ENCODE assay signal across 19 cellular contexts in the genomic region with DNA sequence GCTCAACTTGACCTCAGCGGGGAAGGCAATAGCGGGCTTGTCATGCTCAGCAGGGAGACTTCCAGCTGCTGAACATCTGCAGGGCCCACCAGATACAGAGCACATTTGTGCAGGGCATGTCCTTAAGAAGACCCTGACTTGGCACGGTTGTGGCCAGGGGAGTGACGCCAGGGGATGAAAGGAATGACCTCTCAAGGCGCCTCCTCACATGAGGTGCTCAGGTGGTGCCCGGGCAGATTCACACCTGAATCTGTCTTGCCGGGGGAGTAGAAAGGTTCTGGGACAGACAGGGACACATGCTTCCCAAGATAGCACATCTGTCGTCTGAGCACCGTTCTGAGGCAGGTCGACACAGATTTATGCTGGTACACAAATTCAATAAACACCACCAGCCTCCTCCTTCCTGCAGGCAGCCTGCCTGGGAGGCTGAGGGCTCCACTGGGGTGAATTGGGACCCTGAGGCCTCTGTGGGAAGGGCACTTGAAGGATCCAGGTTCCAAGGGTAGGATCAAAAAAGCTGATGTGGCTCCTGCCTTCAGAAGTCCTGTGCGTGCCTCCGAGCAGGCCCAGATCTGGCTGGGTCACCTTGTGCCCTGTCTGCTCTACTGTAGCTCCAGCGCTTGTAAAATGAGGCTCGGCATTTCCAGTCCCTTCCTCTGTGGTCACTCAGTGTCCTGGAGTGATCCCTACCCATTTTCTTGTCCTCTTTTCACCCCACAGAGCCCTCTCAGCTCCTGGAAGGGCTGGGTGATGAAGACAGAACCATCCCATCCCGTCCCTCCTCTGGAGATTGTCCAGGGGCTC.
"Had no signal": no experiment of that assay in that cellular context is flagged by ENCODE, and none has a peak within 500 bp of the region (broad histone marks: within the 10 kb centered on the region; RNA-seq: fewer than 3 reads in every experiment).

No MANE protein-coding gene starts in this region.

- H3K27me3 ChIP-seq: MG63, Peyer's patch had no signal

- H3K27ac ChIP-seq: brain microvascular endothelial cell, Peyer's patch, RWPE1 had no signal

- H3K4me3 ChIP-seq: MG63, Peyer's patch had no signal

- ATAC-seq: activated CD4-positive, CD25-positive, alpha-beta regulatory T cell treated with anti-CD3 and anti-CD28 coated beads, Interleukin-2, amount 50 U/mL, for 24 hours had no signal

- H3K9me3 ChIP-seq: Peyer's patch had no signal

- H3K36me3 ChIP-seq: brain microvascular endothelial cell, MG63, Peyer's patch had no signal

- DNase-seq: activated CD4-positive, alpha-beta T cell treated with anti-CD3 and anti-CD28 coated beads for 48 hours; activated CD4-positive, alpha-beta T cell treated with anti-CD3 and anti-CD28 coated beads, Interleukin-2, amount 50 U/mL, for 4 hours; activated effector memory CD4-positive, alpha-beta T cell treated with anti-CD3 and anti-CD28 coated beads, Interleukin-2, amount 50 U/mL, for 16 hours; activated naive CD4-positive, alpha-beta T cell treated with Interleukin-2 at 50 U/mL for 16 hours; activated T-cell treated with anti-CD3 and anti-CD28 coated beads, Interleukin-2, amount 50 U/mL, for 4 hours; brain microvascular endothelial cell; central memory CD4-positive, alpha-beta T cell; MG63; MV-4-11; NCI-H1092 treated with DMSO at 0.1 percent for 48 hours; NCI-H1436; NCI-H1694 treated with DMSO at 0.1 percent for 48 hours; NCI-H2029 treated with DMSO at 0.1 percent for 48 hours; NCI-H446; NCI-H524; SHP77 treated with DMSO at 0.1 percent for 48 hours had no signal
